Comparison of ENCODE assay signal across 20 cellular contexts in the genomic region with DNA sequence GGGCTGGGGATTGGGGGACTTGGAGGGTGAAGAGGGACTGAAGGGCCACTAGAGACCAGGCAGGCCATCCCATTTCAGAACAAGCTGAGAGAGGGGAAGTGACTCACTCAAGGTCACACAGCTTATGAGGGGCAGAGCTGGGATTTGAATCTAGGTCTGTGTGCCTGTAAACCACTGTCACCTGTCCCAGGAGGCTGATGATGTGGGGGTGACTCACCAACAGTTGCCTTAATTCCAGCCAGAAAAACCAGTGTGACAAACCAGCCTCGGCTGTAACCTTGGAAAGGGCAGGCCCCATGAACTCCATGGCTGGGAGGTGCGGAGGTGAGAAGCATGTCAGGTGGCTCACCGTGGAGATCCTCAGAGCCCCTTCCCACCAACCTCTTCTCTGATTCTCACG. TPM values are rescaled to one million over a fixed set of nuclear protein-coding genes. Genes with fewer than 3 reads are reported as not detected.
"Had no signal": no experiment of that assay in that cellular context is flagged by ENCODE, and none has a peak within 500 bp of the region (broad histone marks: within the 10 kb centered on the region; RNA-seq: fewer than 3 reads in every experiment).

No MANE protein-coding gene starts in this region.

RNA-seq across cellular contexts. Expression of gene KCNJ18, which starts 1.6 kb away (rescaled TPM):
- total RNA-seq: activated CD4-positive, alpha-beta memory T cell treated with anti-CD3 and anti-CD28 coated beads for 36 hours; activated CD4-positive, alpha-beta T cell treated with anti-CD3 and anti-CD28 coated beads for 36 hours; activated CD4-positive, alpha-beta T cell treated with anti-CD3 and anti-CD28 coated beads, Interleukin-2, amount 10 ng/mL, durations not matched to agents 24 days and 14 days; activated CD8-positive, alpha-beta memory T cell treated with anti-CD3 and anti-CD28 coated beads for 36 hours; activated CD8-positive, alpha-beta memory T cell treated with anti-CD3 and anti-CD28 coated beads, Interleukin-2, amount 10 ng/mL, durations not matched to agents 7 days and 5 days; activated CD8-positive, alpha-beta T cell treated with anti-CD3 and anti-CD28 coated beads, Interleukin-2, amount 10 ng/mL, durations not matched to agents 7 days and 5 days; activated naive CD4-positive, alpha-beta T cell treated with anti-CD3 and anti-CD28 coated beads, Interleukin-2, amount 50 U/mL, for 72 hours; activated naive CD8-positive, alpha-beta T cell treated with anti-CD3 and anti-CD28 coated beads, Interleukin-2, amount 10 ng/mL, durations not matched to agents 7 days and 5 days; activated T-helper 1 cell treated with anti-CD3 and anti-CD28 coated beads, Interleukin-12 subunit alpha, Interleukin-12 subunit beta, Interleukin-2, Interleukin-4 antibody, amounts not matched to agents 30 ng/mL and 10 ng/mL and 1 ng/mL, durations not matched to agents 14 hours and 24 hours and 36 hours; activated T-helper 2 cell treated with anti-CD3 and anti-CD28 coated beads, Interferon-gamma antibody, Interleukin-2, Interleukin-4, amounts not matched to agents 10 μg/mL and 5 μg/mL and 100 μg/mL, durations not matched to agents 14 hours and 24 hours and 36 hours; ascending aorta; breast epithelium; cardiac muscle cell; endodermal cell; fibroblast of lung; fibroblast of villous mesenchyme; gastroesophageal sphincter; glomerular endothelial cell; heart right ventricle; hepatocyte had no signal
- polyA plus RNA-seq: cardiac muscle cell, fibroblast of lung, heart right ventricle, hepatocyte had no signal
